In the genomic region with DNA sequence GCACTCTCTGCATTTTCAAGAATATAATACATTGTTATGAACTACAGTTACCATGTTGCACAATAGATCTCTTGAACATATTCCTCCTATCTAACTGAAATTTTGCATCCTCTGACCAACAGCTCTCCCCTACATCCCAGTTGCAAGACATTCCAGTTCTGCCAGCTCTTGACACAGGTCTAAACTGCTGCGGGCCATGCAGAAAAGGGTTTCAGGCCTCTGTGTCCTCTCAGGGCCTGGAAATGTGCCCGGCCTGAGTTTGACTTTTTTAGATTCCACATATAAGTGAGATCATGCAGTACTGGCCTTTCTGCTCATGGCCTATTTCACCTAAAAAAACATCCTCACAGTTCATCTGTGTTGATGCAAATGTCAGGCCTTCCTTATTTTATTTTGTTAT, we compare ENCODE assay signal across 31 cellular contexts.
"Had no signal": no experiment of that assay in that cellular context is flagged by ENCODE, and none has a peak within 500 bp of the region (broad histone marks: within the 10 kb centered on the region; RNA-seq: fewer than 3 reads in every experiment).

No MANE protein-coding gene starts in this region.

- H3K36me3 ChIP-seq: neural progenitor cell, ovary, spleen, suprapubic skin, tibial artery, transverse colon, upper lobe of left lung, vagina had no signal

- H3K4me1 ChIP-seq: neural progenitor cell, parathyroid adenoma, psoas muscle, spleen, suprapubic skin, testis, tibial artery, upper lobe of left lung, vagina had no signal

- H3K4me1 Mint-ChIP-seq: naive thymus-derived CD4-positive, alpha-beta T cell; natural killer cell; nephron; stimulated activated memory B cell treated with anti-CD40 and anti-IgM and Interleukin-4, amounts not matched to agents 10 μg/mL and 1 μg/mL and 100 μg/mL, for 72 hours had no signal

- H3K27ac Mint-ChIP-seq: naive thymus-derived CD4-positive, alpha-beta T cell; natural killer cell; nephron; neural progenitor cell; progenitor cell of endocrine pancreas; stimulated activated memory B cell treated with anti-CD40 and anti-IgM and Interleukin-4, amounts not matched to agents 10 μg/mL and 1 μg/mL and 100 μg/mL, for 72 hours; stimulated activated naive CD8-positive, alpha-beta T cell treated with anti-CD3 and anti-CD28 coated beads, Interleukin-15, amount 100 ng/mL, for 72 hours had no signal

- ATAC-seq: naive thymus-derived CD4-positive, alpha-beta T cell; natural killer cell; psoas muscle; right cardiac atrium; sciatic nerve; stimulated activated memory B cell treated with anti-CD40 and anti-IgM and Interleukin-4, amounts not matched to agents 10 μg/mL and 1 μg/mL and 100 μg/mL, for 72 hours; stimulated activated naive CD8-positive, alpha-beta T cell treated with anti-CD3 and anti-CD28 coated beads, Interleukin-15, amount 100 ng/mL, for 72 hours; stimulated activated naive CD8-positive, alpha-beta T cell treated with anti-CD3 and anti-CD28 coated beads, Interleukin-15, Interleukin-2, amounts not matched to agents 100 U/mL and 50 U/mL, for 24 hours had no signal

- H3K4me3 Mint-ChIP-seq: naive thymus-derived CD4-positive, alpha-beta T cell; natural killer cell; nephron; neural progenitor cell; stimulated activated memory B cell treated with anti-CD40 and anti-IgM and Interleukin-4, amounts not matched to agents 10 μg/mL and 1 μg/mL and 100 μg/mL, for 72 hours; stimulated activated naive CD8-positive, alpha-beta T cell treated with anti-CD3 and anti-CD28 coated beads, Interleukin-15, amount 100 ng/mL, for 72 hours had no signal

- H3K36me3 Mint-ChIP-seq: natural killer cell; neural progenitor cell; stimulated activated memory B cell treated with anti-CD40 and anti-IgM and Interleukin-4, amounts not matched to agents 10 μg/mL and 1 μg/mL and 100 μg/mL, for 72 hours had no signal

- H3K9me3 ChIP-seq: psoas muscle, testis, transverse colon, upper lobe of left lung, vagina had no signal

- H3K9ac ChIP-seq: neural progenitor cell, parathyroid adenoma had no signal

- H3K4me3 ChIP-seq: neural progenitor cell, ovary, psoas muscle, skin epidermis, smooth muscle cell, spleen, suprapubic skin, testis, tibial artery, transverse colon, upper lobe of left lung, vagina had no signal

- H3K27ac ChIP-seq: neural progenitor cell, ovary, parathyroid adenoma, psoas muscle, skin epidermis, spleen, suprapubic skin, testis, tibial artery, transverse colon, upper lobe of left lung, vagina had no signal

- DNase-seq: naive thymus-derived CD4-positive, alpha-beta T cell; natural killer cell; occipital lobe; ovary; posterior cingulate gyrus; psoas muscle; right cardiac atrium; spleen; stimulated activated CD4-positive, alpha-beta T cell treated with anti-CD3 and anti-CD28 coated beads, Interleukin-12 subunit alpha, Interleukin-12 subunit beta, amount 100 ng/mL, for 4 hours; stimulated activated CD4-positive, alpha-beta T cell treated with anti-CD3 and anti-CD28 coated beads, Interleukin-1b, Interleukin-23, amount 100 ng/mL, for 48 hours; stimulated activated CD4-positive, alpha-beta T cell treated with anti-CD3 and anti-CD28 coated beads, Interleukin-4, amount 100 ng/mL, for 1 hour; stimulated activated CD4-positive, alpha-beta T cell treated with anti-CD3 and anti-CD28 coated beads, Interleukin-4, amount 100 ng/mL, for 4 hours; stimulated activated CD8-positive, alpha-beta memory T cell treated with anti-CD3 and anti-CD28 coated beads, Interleukin-4, amount 100 ng/mL, for 48 hours; stimulated activated naive CD4-positive, alpha-beta T cell; stimulated activated naive CD8-positive, alpha-beta T cell treated with anti-CD3 and anti-CD28 coated beads, Interleukin-15, amount 100 ng/mL, for 72 hours; stimulated activated naive CD8-positive, alpha-beta T cell treated with anti-CD3 and anti-CD28 coated beads, Interleukin-15, Interleukin-2, amounts not matched to agents 100 U/mL and 50 U/mL, for 24 hours; substantia nigra; testis; tibial artery; transverse colon had no signal

- H3K27me3 ChIP-seq: neural progenitor cell, ovary, suprapubic skin, testis, tibial artery, transverse colon, upper lobe of left lung, vagina had no signal

- H3K79me2 ChIP-seq: parathyroid adenoma had no signal

- H3K4me2 ChIP-seq: neural progenitor cell, smooth muscle cell had no signal

- H3K27me3 Mint-ChIP-seq: progenitor cell of endocrine pancreas had no signal

- H2AFZ ChIP-seq: neural progenitor cell, parathyroid adenoma had no signal

- H3K9me3 Mint-ChIP-seq: natural killer cell had no signal
